Comparison of ENCODE assay signal across 14 cellular contexts in the genomic region with DNA sequence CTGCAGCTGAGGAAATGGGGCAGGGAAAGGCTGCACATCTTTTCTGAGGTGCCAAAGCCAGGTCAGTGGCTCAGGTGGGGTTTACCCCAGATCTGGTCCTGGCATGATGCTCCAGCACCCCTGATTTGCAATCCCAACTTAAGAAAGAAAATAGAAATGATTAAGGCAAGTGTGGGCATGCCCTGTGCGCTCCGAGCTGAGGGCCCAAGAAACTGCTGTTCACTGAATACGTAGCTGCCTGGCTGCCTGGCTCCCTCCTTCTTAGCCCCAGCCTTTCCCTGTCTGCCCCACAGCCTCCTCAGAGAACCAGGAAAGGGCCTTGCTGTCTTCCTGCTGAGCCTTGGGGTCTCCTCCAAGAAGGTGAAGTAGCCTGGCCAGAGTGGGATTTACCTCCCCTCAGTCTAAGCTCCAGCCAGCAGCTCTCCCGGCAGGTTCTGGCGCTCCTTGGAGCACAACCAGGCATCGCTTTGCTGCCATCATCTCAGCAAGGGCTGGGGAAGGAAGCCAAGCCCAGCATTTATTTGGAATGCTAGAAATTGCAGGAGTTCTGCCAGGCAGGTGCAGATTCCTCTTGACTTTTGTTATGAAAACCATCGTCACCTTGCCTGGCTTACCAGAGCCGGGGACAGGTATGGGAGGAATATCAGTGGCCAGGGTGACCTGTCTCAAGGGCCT. TPM values are rescaled to one million over a fixed set of nuclear protein-coding genes. Genes with fewer than 3 reads are reported as not detected.
DNase-seq lines count a peak whose midpoint lies in the region; ATAC-seq and TF ChIP-seq lines count a peak whose summit lies in the region.
"Had no signal": no experiment of that assay in that cellular context is flagged by ENCODE, and none has a peak within 500 bp of the region (broad histone marks: within the 10 kb centered on the region; RNA-seq: fewer than 3 reads in every experiment).

No MANE protein-coding gene starts in this region.

- H3K27ac ChIP-seq in HUES48 (ENCODE audit: low read depth, low read length) = no peak overlapping the region
- no peak overlapping the region for H3K27ac ChIP-seq in mammary epithelial cell (ENCODE audit: insufficient read depth, low read depth, low read length)
- no peak overlapping the region for H3K27ac ChIP-seq in neuronal stem cell (replicated peaks; ENCODE audit: low read length)

- peak overlapping the region; percentile 92 for H3K18ac ChIP-seq in neuronal stem cell (ENCODE audit: low read length)

- no TSS peak for BruUV-seq in mammary epithelial cell (replicated peaks; lab: Mats Ljungman, UMichigan)

- DNase-seq in NCI-H2196 treated with DMSO at 0.1 percent for 48 hours (lab: John Stamatoyannopoulos, UW; ENCODE audit: unreplicated experiment) (peak; percentile 21), mammary epithelial cell (peak; percentile 38), neuronal stem cell (ENCODE audit: low spot score) (no peak), ureter (ENCODE audit: low spot score) (no peak), T-helper 9 cell (no peak)
- DNase-seq: activated CD4-positive, alpha-beta T cell treated with anti-CD3 and anti-CD28 coated beads, Interleukin-2, amount 10 ng/mL, durations not matched to agents 7 days and 5 days; activated naive CD8-positive, alpha-beta T cell treated with anti-CD3 and anti-CD28 coated beads for 36 hours; head of caudate nucleus; kidney glomerular epithelial cell; NCI-H187 treated with DMSO at 0.1 percent for 48 hours; SIG-M5 had no signal

- peak overlapping the region; percentile 85 for H2BK5ac ChIP-seq in neuronal stem cell (ENCODE audit: low read length)

- H3K4me2 ChIP-seq in mammary epithelial cell (ENCODE audit: insufficient read depth, low read depth, low read length) (peak overlapping the region; percentile 37), neuronal stem cell (ENCODE audit: insufficient read depth, low read length, poor library complexity, severe bottlenecking) (no peak overlapping the region)

- 0 out of 2 replicates have a peak overlapping the region, but pooled peaks have one; percentile 23 for H3K9ac ChIP-seq in HUES48 (ENCODE audit: low read depth, low read length)
- H3K9ac ChIP-seq in mammary epithelial cell (ENCODE audit: insufficient read depth, low read length) = no peak overlapping the region
- peak overlapping the region; percentile 39 for H3K9ac ChIP-seq in neuronal stem cell (ENCODE audit: low read depth, low read length, poor library complexity)

- H2BK12ac ChIP-seq in neuronal stem cell (ENCODE audit: low read length) = no peak overlapping the region

- no peaks in the 10 kb centered on the region for H3K79me2 ChIP-seq in mammary epithelial cell (ENCODE audit: insufficient read depth, low read length)

- H4K20me1 ChIP-seq in mammary epithelial cell (ENCODE audit: insufficient read depth, low read length) = no peaks in the 10 kb centered on the region

- H3K4me3 ChIP-seq in HUES48 (ENCODE audit: low read depth, low read length) = no peak overlapping the region
- no peak overlapping the region for H3K4me3 ChIP-seq in mammary epithelial cell (replicated peaks in 1 of 3; ENCODE audit: insufficient read depth in 1 of 3, low read depth in 2 of 3, low read length in 3 of 3)
- no peak overlapping the region for H3K4me3 ChIP-seq in neuronal stem cell (ENCODE audit: low read length in 2 of 2)

- H3K36me3 ChIP-seq in HUES48 (ENCODE audit: control insufficient read depth, insufficient read depth, low read length) = no peaks in the 10 kb centered on the region
- H3K36me3 ChIP-seq in mammary epithelial cell (ENCODE audit: insufficient read depth, low read length) = no peaks in the 10 kb centered on the region
- no peaks in the 10 kb centered on the region for H3K36me3 ChIP-seq in neuronal stem cell (replicated peaks in 1 of 2; ENCODE audit: control insufficient read depth in 2 of 2, insufficient read depth in 2 of 2, low read length in 2 of 2)

- H3K79me1 ChIP-seq in neuronal stem cell (ENCODE audit: low read depth, low read length) = no peaks in the 10 kb centered on the region

- dilution Hi-C loops in mammary epithelial cell (cut with HindIII; ENCODE audit: low sequenced_read_pairs) = no loop called here

- 34% methylated on average over 8 of the region's 8 CpGs for WGBS in mammary epithelial cell (ENCODE audit: low coverage, missing lambda C conversion rate)
- no CpG with 5 or more reads among the region's 8 CpGs for WGBS in neuronal stem cell (ENCODE audit: extremely low coverage in 2 of 2, insufficient read length in 2 of 2, insufficient replicate concordance in 1 of 2), 2 donors

- H2AFZ ChIP-seq in mammary epithelial cell (ENCODE audit: low read depth, low read length) = peak overlapping the region; percentile 92
- H2AFZ ChIP-seq in neuronal stem cell (ENCODE audit: low read length) = no peak overlapping the region

- H3K14ac ChIP-seq in neuronal stem cell (ENCODE audit: low read length) = no peak overlapping the region

- no peak for TF ChIP-seq CTCF in mammary epithelial cell (conservative IDR thresholded peaks at IDR 0.05 in 1 of 2, IDR thresholded peaks at IDR 0.05 in 1 of 2; ENCODE audit: extremely low read depth in 1 of 2, insufficient read depth in 1 of 2, low read depth in 1 of 2, low read length in 2 of 2)

- ATAC-seq in HG03135 (IDR thresholded peaks at IDR 0.05; ENCODE audit: unreplicated experiment) = no peak
- ATAC-seq: stimulated activated memory B cell treated with anti-CD40 and anti-IgM and Interleukin-4, amounts not matched to agents 10 μg/mL and 1 μg/mL and 100 μg/mL, for 72 hours had no signal

- no peak overlapping the region for H2BK15ac ChIP-seq in neuronal stem cell (ENCODE audit: low read length)

- in situ Hi-C loops in mammary epithelial cell (cut with MboI; ENCODE audit: low sequenced_read_pairs in 2 of 2) = no loop called here

- no peak overlapping the region for H3K4ac ChIP-seq in neuronal stem cell (ENCODE audit: low read length)

- H4K8ac ChIP-seq in neuronal stem cell (ENCODE audit: low read depth, low read length) = no peak overlapping the region

- H3K4me1 ChIP-seq in HUES48 (ENCODE audit: control insufficient read depth, insufficient read depth, low read length) (peaks cover 33% of the 10 kb centered on the region), mammary epithelial cell (ENCODE audit: insufficient read depth, low read length) (peaks cover 11% of the 10 kb centered on the region), neuronal stem cell (ENCODE audit: control insufficient read depth in 2 of 2, insufficient read depth in 1 of 2, low read depth in 1 of 2, low read length in 2 of 2) (peaks cover 19% of the 10 kb centered on the region in 2 donors)

- H2BK120ac ChIP-seq in neuronal stem cell (ENCODE audit: low read depth, low read length) = peak overlapping the region; percentile 67

- H3K27me3 ChIP-seq in HUES48 (ENCODE audit: control insufficient read depth, insufficient read depth, low read length) (no peaks in the 10 kb centered on the region), mammary epithelial cell (ENCODE audit: insufficient read depth, low read length) (no peaks in the 10 kb centered on the region), neuronal stem cell (ENCODE audit: control insufficient read depth in 3 of 3, insufficient read depth in 3 of 3, low read depth in 1 of 3, low read length in 3 of 3) (no peaks in the 10 kb centered on the region)

- H3K9me3 ChIP-seq in HUES48 (ENCODE audit: control insufficient read depth, insufficient read depth, low read length) (no peaks in the 10 kb centered on the region), mammary epithelial cell (replicated peaks; ENCODE audit: insufficient read depth, low read length) (no peaks in the 10 kb centered on the region), neuronal stem cell (replicated peaks in 1 of 2; ENCODE audit: control insufficient read depth in 2 of 2, insufficient read depth in 1 of 2, low read depth in 1 of 2, low read length in 2 of 2) (no peaks in the 10 kb centered on the region)

- CTCF ChIA-PET in mammary epithelial cell (lab: Charles Lee; ENCODE audit: low non-redundant PET) = no interaction called here

- intact Hi-C loops in mammary epithelial cell (cut with micrococcal nuclease) = no loop called here

- no peak overlapping the region for H4K91ac ChIP-seq in neuronal stem cell (ENCODE audit: low read depth, low read length, poor library complexity)

- peak overlapping the region; percentile 50 for H2AK5ac ChIP-seq in neuronal stem cell (ENCODE audit: low read depth, low read length)

- H3K23ac ChIP-seq in neuronal stem cell (ENCODE audit: low read depth, low read length, poor library complexity) = no peak overlapping the region

RNA-seq across cellular contexts. Expression of a gene that starts 51.3 kb away (rescaled TPM):
- total RNA-seq in mammary epithelial cell (10 to 100 TPM; 14.3 to 53.9 TPM), ureter (85.2 TPM)
- 41.7 TPM for polyA plus RNA-seq in mammary epithelial cell
- 70.3 TPM for polyA minus RNA-seq in mammary epithelial cell
- 92.8 TPM for polyA plus RNA-seq in neuronal stem cell (2013, experiment 1 of 2)
- 91.3 TPM for polyA plus RNA-seq in neuronal stem cell (2013, experiment 2 of 2)

Comparison
In these comparisons a context has a peak if more than half of its experiments do, and no peak if none do; other contexts are left out.
1. DNase-seq: peak in NCI-H2196 treated with DMSO at 0.1 percent for 48 hours (single experiment) and mammary epithelial cell (single experiment); none in neuronal stem cell (single experiment), ureter (single experiment) and T-helper 9 cell (single experiment).